ENCODE assay signal across 19 cellular contexts in genomic region chr10:90787376-90787775, GRCh38.
"Had no signal": no experiment of that assay in that cellular context is flagged by ENCODE, and none has a peak within 500 bp of the region (broad histone marks: within the 10 kb centered on the region; RNA-seq: fewer than 3 reads in every experiment).

No MANE protein-coding gene starts in this region.

- H3K4me1 ChIP-seq: adrenal gland, ascending aorta, body of pancreas, breast epithelium had no signal

- DNase-seq: activated effector memory CD4-positive, alpha-beta T cell treated with anti-CD3 and anti-CD28 coated beads, Interleukin-2, amount 50 U/mL, for 16 hours; activated effector memory CD4-positive, alpha-beta T cell treated with Interleukin-2 at 50 U/mL for 16 hours; activated gamma-delta T cell; activated gamma-delta T cell treated with Interleukin-2 at 50 U/mL for 16 hours; activated naive CD4-positive, alpha-beta T cell; activated naive CD4-positive, alpha-beta T cell treated with anti-CD3 and anti-CD28 coated beads, Interleukin-2, amount 50 U/mL, for 16 hours; activated naive CD8-positive, alpha-beta T cell treated with anti-CD3 and anti-CD28 coated beads, Interleukin-2, amount 10 ng/mL, durations not matched to agents 7 days and 5 days; activated T-cell treated with anti-CD3 and anti-CD28 coated beads, Interleukin-2, amount 50 U/mL, for 1 hour; activated T-cell treated with anti-CD3 and anti-CD28 coated beads, Interleukin-2, amount 50 U/mL, for 24 hours; activated T-cell treated with anti-CD3 and anti-CD28 coated beads, Interleukin-2, amount 50 U/mL, for 4 hours; amniotic stem cell; aorta; cerebellar nuclear complex had no signal

- H3K27me3 ChIP-seq: ascending aorta, body of pancreas, brain microvascular endothelial cell, breast epithelium, cardiac muscle cell had no signal

- H3K36me3 ChIP-seq: adrenal gland, ascending aorta, brain microvascular endothelial cell, breast epithelium, cardiac muscle cell had no signal

- H3K9me3 ChIP-seq: adrenal gland, ascending aorta, body of pancreas, breast epithelium had no signal

- H3K27ac ChIP-seq: adrenal gland, ascending aorta, body of pancreas, brain microvascular endothelial cell, breast epithelium, cardiac muscle cell had no signal

- H3K4me3 ChIP-seq: adrenal gland, ascending aorta, body of pancreas, breast epithelium, cardiac muscle cell had no signal
